23 cellular contexts compared by ENCODE assay signal in the genomic region with DNA sequence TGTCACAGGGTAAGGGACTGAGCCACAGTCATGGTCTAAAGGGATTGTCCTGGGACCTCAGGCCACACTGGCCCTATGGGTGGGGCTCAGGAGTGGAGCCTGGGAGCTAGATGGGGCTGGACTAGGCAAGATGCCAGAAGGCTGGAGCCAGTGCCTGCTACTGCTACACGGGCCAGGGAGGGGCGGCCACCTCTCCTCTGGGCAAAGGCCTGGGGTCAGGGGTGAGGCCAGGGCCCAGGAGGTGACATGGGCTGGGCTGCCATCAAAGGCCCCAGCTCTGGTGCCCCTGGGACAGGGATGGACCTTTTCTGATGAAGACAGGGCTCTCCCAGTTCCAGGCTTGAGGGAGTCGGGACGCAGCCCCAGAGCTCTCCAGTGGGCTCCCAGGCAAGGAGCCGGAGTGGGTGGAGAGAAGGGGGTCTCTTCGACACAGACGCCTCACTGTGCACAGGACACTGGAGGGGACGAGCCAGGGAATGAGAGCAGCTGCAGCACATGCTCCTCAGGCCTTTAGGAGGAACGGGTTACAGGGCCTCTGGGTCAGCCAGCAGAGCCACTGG.
DNase-seq lines count a peak whose midpoint lies in the region; ATAC-seq and TF ChIP-seq lines count a peak whose summit lies in the region.
"Had no signal": no experiment of that assay in that cellular context is flagged by ENCODE, and none has a peak within 500 bp of the region (broad histone marks: within the 10 kb centered on the region; RNA-seq: fewer than 3 reads in every experiment).

No MANE protein-coding gene starts in this region.

- H3K9me3 Mint-ChIP-seq in neural progenitor cell = no peaks in the 10 kb centered on the region
- H3K9me3 Mint-ChIP-seq: activated CD8-positive, alpha-beta T cell treated with anti-CD3 and anti-CD28 coated beads for 36 hours; CD8-positive, alpha-beta memory T cell had no signal

- H3K79me2 ChIP-seq in neural progenitor cell (ENCODE audit: low read depth) = no peaks in the 10 kb centered on the region

- H3K9me3 ChIP-seq in left ventricle myocardium inferior (replicated peaks) (no peaks in the 10 kb centered on the region), right cardiac atrium (ENCODE audit: control insufficient read depth, low read length) (no peaks in the 10 kb centered on the region), neural progenitor cell (ENCODE audit: low read depth) (no peaks in the 10 kb centered on the region), aorta (ENCODE audit: control insufficient read depth, low read length) (no peaks in the 10 kb centered on the region)
- H3K9me3 ChIP-seq: body of pancreas had no signal

- intact Hi-C loops in Right ventricle myocardium inferior (cut with DNase I) = no loop called here
- intact Hi-C loops in left ventricle myocardium inferior (cut with micrococcal nuclease) = no loop called here
- intact Hi-C loops in right cardiac atrium (cut with DNase I) = no loop called here
- intact Hi-C loops in aorta (cut with DNase I) = no loop called here

- no peaks in the 10 kb centered on the region for H3K36me3 Mint-ChIP-seq in neural progenitor cell
- H3K36me3 Mint-ChIP-seq: CD8-positive, alpha-beta memory T cell had no signal

- H3F3A ChIP-seq in neural progenitor cell (ENCODE audit: low read depth) = no peaks in the 10 kb centered on the region

- DNase-seq in Right ventricle myocardium inferior (ENCODE audit: missing footprints) = peak; percentile 65
- no peak for DNase-seq in left ventricle myocardium inferior
- DNase-seq in right cardiac atrium = peak in 1 of 3 donors; percentile 42
- no peak for DNase-seq in neural progenitor cell (ENCODE audit: low spot score)
- DNase-seq in aorta = peak in 1 of 2 donors; percentile 62
- DNase-seq in foreskin melanocyte = no peak
- no peak for DNase-seq in NCI-H2227 (lab: John Stamatoyannopoulos, UW; ENCODE audit: unreplicated experiment)
- no peak for DNase-seq in activated naive CD4-positive, alpha-beta T cell treated with Interleukin-2 at 50 U/mL for 16 hours
- DNase-seq: activated CD4-positive, alpha-beta T cell treated with anti-CD3 and anti-CD28 coated beads for 1 hour; activated CD8-positive, alpha-beta T cell treated with anti-CD3 and anti-CD28 coated beads for 36 hours; activated effector memory CD4-positive, alpha-beta T cell treated with anti-CD3 and anti-CD28 coated beads, Interleukin-2, amount 50 U/mL, for 16 hours; activated T-cell treated with anti-CD3 and anti-CD28 coated beads, Interleukin-2, amount 50 U/mL, for 1 hour; CD8-positive, alpha-beta memory T cell; cerebellar nuclear complex; DMS153; IMR-90; NCI-H1092; NCI-H1930; NCI-H526 treated with DMSO at 0.1 percent for 48 hours; stimulated activated naive CD8-positive, alpha-beta T cell treated with anti-CD3 and anti-CD28 coated beads, Interleukin-15, Interleukin-2, amounts not matched to agents 100 U/mL and 50 U/mL, for 24 hours had no signal

- peak; percentile 25 for ATAC-seq in Right ventricle myocardium inferior
- ATAC-seq in right cardiac atrium = peak; percentile 49 to 60
- ATAC-seq in aorta (ENCODE audit: low FRiP score) = peak; percentile 34
- ATAC-seq: activated CD8-positive, alpha-beta T cell treated with anti-CD3 and anti-CD28 coated beads for 36 hours; body of pancreas; stimulated activated naive CD8-positive, alpha-beta T cell treated with anti-CD3 and anti-CD28 coated beads, Interleukin-15, Interleukin-2, amounts not matched to agents 100 U/mL and 50 U/mL, for 24 hours had no signal

- peaks cover 11% of the 10 kb centered on the region for H3K27me3 Mint-ChIP-seq in neural progenitor cell (ENCODE audit: insufficient read depth, low read depth)

- no peaks in the 10 kb centered on the region for H3K4me1 ChIP-seq in left ventricle myocardium inferior
- H3K4me1 ChIP-seq in right cardiac atrium (ENCODE audit: control insufficient read depth, insufficient read depth, low read length) = no peaks in the 10 kb centered on the region
- H3K4me1 ChIP-seq in neural progenitor cell = no peaks in the 10 kb centered on the region
- no peaks in the 10 kb centered on the region for H3K4me1 ChIP-seq in aorta (ENCODE audit: control insufficient read depth in 1 of 2, insufficient read depth in 2 of 2, low read length in 2 of 2)
- H3K4me1 ChIP-seq: body of pancreas had no signal

- no peak overlapping the region for H3K9ac ChIP-seq in neural progenitor cell

- TF ChIP-seq CTCF in left ventricle myocardium inferior (IDR thresholded peaks at IDR 0.05; ENCODE audit: borderline replicate concordance) (no peak), neural progenitor cell (IDR thresholded peaks at IDR 0.05) (no peak)

- WGBS in right cardiac atrium = 78% methylated on average over 9 of the region's 9 CpGs
- WGBS in aorta, 2 donors = 75% methylated on average over 9 of the region's 9 CpGs

- H3K27ac ChIP-seq in left ventricle myocardium inferior (replicated peaks) (no peak overlapping the region), right cardiac atrium (ENCODE audit: low read length) (no peak overlapping the region), neural progenitor cell (no peak overlapping the region), aorta (ENCODE audit: low read depth in 1 of 2, low read length in 2 of 2) (no peak overlapping the region)
- H3K27ac ChIP-seq: body of pancreas had no signal

- peaks cover 19% of the 10 kb centered on the region for H3K4me1 Mint-ChIP-seq in neural progenitor cell
- H3K4me1 Mint-ChIP-seq: B cell; CD8-positive, alpha-beta memory T cell had no signal

- H3K4me3 ChIP-seq in left ventricle myocardium inferior (no peak overlapping the region), right cardiac atrium (ENCODE audit: low read length) (no peak overlapping the region), neural progenitor cell (no peak overlapping the region), aorta (ENCODE audit: low read length in 2 of 2) (no peak overlapping the region)
- H3K4me3 ChIP-seq: body of pancreas had no signal

- peaks cover 11% of the 10 kb centered on the region for H4K20me1 ChIP-seq in neural progenitor cell (ENCODE audit: low read depth)

- no peak overlapping the region for H2AFZ ChIP-seq in neural progenitor cell (replicated peaks)

- H3K27ac Mint-ChIP-seq in neural progenitor cell = peak overlapping the region; percentile 37
- H3K27ac Mint-ChIP-seq: activated CD8-positive, alpha-beta T cell treated with anti-CD3 and anti-CD28 coated beads for 36 hours; B cell; progenitor cell of endocrine pancreas had no signal

- H3K4me2 ChIP-seq in neural progenitor cell = no peak overlapping the region

- H3K27me3 ChIP-seq in left ventricle myocardium inferior (ENCODE audit: low read depth) (peaks cover 53% of the 10 kb centered on the region), right cardiac atrium (ENCODE audit: control insufficient read depth, insufficient read depth) (no peaks in the 10 kb centered on the region), neural progenitor cell (no peaks in the 10 kb centered on the region), aorta (ENCODE audit: control insufficient read depth in 1 of 2, insufficient read depth in 2 of 2, low read length in 1 of 2) (no peaks in the 10 kb centered on the region)
- H3K27me3 ChIP-seq: body of pancreas had no signal

- H3K36me3 ChIP-seq in left ventricle myocardium inferior (no peaks in the 10 kb centered on the region), neural progenitor cell (no peaks in the 10 kb centered on the region), aorta (ENCODE audit: control insufficient read depth in 1 of 2, insufficient read depth in 2 of 2, low read length in 1 of 2) (no peaks in the 10 kb centered on the region)

- no peak overlapping the region for H3K4me3 Mint-ChIP-seq in neural progenitor cell
- H3K4me3 Mint-ChIP-seq: activated CD8-positive, alpha-beta T cell treated with anti-CD3 and anti-CD28 coated beads for 36 hours; B cell; CD8-positive, alpha-beta memory T cell had no signal
